Comparison of ENCODE assay signal across 1 cellular context in the genomic region with DNA sequence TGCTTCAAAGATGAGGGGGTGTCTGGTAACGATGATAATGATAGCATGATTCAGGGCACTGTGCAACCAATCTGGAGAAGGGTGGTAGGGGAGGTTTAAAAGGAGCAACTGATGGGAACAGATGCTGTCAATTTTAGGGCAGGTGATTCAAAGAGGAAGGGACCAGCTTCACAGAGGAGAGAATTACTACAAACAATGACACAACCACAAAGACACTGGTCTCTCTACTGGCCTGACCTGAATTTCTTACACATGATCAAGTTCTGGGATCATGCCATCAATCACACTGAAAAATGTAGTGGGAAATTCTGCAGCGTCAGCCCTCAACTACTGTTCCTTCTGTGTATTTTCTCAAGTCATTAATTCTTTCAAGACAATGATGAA.
A peak's percentile ranks its signal among the peaks of the same experiment; 100 is the strongest.
TF ChIP-seq lines count a peak whose summit lies in the region.

No MANE protein-coding gene starts in this region.

TF ChIP-seq in K562, 482 proteins besides CTCF, POLR2A, EP300 and RAD21:
- TF ChIP-seq MEIS2 (IDR thresholded peaks at IDR 0.05; ENCODE audit: partially characterized antibody) (peak; percentile 31), GTF2E2 (tag; IDR thresholded peaks at IDR 0.05) (no peak), NFE2 (IDR thresholded peaks at IDR 0.05; ENCODE audit: low read depth) (peak; percentile 25; the same call in 1 of the 2 replicates), ZKSCAN1 (IDR thresholded peaks at IDR 0.05; ENCODE audit: low read depth, low read length) (no peak), XRCC4 (IDR thresholded peaks at IDR 0.05; ENCODE audit: extremely low read depth, insufficient read depth, insufficient read length) (no peak), ZNF253 (CRISPR knock-in tag; conservative IDR thresholded peaks at IDR 0.05) (no peak), TFAM (CRISPR knock-in tag; conservative IDR thresholded peaks at IDR 0.05) (no peak)
- TF ChIP-seq, protein P1, sequence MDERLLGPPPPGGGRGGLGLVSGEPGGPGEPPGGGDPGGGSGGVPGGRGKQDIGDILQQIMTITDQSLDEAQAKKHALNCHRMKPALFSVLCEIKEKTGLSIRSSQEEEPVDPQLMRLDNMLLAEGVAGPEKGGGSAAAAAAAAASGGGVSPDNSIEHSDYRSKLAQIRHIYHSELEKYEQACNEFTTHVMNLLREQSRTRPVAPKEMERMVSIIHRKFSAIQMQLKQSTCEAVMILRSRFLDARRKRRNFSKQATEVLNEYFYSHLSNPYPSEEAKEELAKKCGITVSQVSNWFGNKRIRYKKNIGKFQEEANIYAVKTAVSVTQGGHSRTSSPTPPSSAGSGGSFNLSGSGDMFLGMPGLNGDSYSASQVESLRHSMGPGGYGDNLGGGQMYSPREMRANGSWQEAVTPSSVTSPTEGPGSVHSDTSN (CRISPR knock-in tag; IDR thresholded peaks at IDR 0.05; ENCODE audit: low read depth), result no peak
- TF ChIP-seq, protein P1 (tag; conservative IDR thresholded peaks at IDR 0.05; ENCODE audit: low read depth), result peak; percentile 39; the same call in 1 of the 2 replicates
